Comparison of ENCODE assay signal across 1 cellular context in genomic region chr6:96521625-96522468, GRCh38.
A peak's percentile ranks its signal among the peaks of the same experiment; 100 is the strongest.
TF ChIP-seq lines count a peak whose summit lies in the region.

Gene UFL1, plus strand, starts transcription at chr6:96521806. Its CDS starts 68 bp downstream, at chr6:96521874.

TF ChIP-seq in GM23338, 12 proteins besides CTCF, POLR2A, EP300 and RAD21 (continued from another document):
- TF ChIP-seq, protein P1, sequence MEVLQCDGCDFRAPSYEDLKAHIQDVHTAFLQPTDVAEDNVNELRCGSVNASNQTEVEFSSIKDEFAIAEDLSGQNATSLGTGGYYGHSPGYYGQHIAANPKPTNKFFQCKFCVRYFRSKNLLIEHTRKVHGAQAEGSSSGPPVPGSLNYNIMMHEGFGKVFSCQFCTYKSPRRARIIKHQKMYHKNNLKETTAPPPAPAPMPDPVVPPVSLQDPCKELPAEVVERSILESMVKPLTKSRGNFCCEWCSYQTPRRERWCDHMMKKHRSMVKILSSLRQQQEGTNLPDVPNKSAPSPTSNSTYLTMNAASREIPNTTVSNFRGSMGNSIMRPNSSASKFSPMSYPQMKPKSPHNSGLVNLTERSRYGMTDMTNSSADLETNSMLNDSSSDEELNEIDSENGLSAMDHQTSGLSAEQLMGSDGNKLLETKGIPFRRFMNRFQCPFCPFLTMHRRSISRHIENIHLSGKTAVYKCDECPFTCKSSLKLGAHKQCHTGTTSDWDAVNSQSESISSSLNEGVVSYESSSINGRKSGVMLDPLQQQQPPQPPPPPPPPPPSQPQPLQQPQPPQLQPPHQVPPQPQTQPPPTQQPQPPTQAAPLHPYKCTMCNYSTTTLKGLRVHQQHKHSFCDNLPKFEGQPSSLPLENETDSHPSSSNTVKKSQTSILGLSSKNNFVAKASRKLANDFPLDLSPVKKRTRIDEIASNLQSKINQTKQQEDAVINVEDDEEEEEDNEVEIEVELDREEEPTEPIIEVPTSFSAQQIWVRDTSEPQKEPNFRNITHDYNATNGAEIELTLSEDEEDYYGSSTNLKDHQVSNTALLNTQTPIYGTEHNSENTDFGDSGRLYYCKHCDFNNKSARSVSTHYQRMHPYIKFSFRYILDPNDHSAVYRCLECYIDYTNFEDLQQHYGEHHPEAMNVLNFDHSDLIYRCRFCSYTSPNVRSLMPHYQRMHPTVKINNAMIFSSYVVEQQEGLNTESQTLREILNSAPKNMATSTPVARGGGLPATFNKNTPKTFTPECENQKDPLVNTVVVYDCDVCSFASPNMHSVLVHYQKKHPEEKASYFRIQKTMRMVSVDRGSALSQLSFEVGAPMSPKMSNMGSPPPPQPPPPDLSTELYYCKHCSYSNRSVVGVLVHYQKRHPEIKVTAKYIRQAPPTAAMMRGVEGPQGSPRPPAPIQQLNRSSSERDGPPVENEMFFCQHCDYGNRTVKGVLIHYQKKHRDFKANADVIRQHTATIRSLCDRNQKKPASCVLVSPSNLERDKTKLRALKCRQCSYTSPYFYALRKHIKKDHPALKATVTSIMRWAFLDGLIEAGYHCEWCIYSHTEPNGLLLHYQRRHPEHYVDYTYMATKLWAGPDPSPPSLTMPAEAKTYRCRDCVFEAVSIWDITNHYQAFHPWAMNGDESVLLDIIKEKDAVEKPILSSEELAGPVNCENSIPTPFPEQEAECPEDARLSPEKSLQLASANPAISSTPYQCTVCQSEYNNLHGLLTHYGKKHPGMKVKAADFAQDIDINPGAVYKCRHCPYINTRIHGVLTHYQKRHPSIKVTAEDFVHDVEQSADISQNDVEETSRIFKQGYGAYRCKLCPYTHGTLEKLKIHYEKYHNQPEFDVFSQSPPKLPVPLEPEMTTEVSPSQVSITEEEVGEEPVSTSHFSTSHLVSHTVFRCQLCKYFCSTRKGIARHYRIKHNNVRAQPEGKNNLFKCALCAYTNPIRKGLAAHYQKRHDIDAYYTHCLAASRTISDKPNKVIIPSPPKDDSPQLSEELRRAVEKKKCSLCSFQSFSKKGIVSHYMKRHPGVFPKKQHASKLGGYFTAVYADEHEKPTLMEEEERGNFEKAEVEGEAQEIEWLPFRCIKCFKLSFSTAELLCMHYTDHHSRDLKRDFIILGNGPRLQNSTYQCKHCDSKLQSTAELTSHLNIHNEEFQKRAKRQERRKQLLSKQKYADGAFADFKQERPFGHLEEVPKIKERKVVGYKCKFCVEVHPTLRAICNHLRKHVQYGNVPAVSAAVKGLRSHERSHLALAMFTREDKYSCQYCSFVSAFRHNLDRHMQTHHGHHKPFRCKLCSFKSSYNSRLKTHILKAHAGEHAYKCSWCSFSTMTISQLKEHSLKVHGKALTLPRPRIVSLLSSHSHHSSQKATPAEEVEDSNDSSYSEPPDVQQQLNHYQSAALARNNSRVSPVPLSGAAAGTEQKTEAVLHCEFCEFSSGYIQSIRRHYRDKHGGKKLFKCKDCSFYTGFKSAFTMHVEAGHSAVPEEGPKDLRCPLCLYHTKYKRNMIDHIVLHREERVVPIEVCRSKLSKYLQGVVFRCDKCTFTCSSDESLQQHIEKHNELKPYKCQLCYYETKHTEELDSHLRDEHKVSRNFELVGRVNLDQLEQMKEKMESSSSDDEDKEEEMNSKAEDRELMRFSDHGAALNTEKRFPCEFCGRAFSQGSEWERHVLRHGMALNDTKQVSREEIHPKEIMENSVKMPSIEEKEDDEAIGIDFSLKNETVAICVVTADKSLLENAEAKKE (CRISPR knock-in tag; IDR thresholded peaks at IDR 0.05), result no peak
- TF ChIP-seq, protein P2, sequence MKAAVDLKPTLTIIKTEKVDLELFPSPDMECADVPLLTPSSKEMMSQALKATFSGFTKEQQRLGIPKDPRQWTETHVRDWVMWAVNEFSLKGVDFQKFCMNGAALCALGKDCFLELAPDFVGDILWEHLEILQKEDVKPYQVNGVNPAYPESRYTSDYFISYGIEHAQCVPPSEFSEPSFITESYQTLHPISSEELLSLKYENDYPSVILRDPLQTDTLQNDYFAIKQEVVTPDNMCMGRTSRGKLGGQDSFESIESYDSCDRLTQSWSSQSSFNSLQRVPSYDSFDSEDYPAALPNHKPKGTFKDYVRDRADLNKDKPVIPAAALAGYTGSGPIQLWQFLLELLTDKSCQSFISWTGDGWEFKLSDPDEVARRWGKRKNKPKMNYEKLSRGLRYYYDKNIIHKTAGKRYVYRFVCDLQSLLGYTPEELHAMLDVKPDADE (IDR thresholded peaks at IDR 0.05), result peak; percentile 77
- TF ChIP-seq ZNF114 (CRISPR knock-in tag; IDR thresholded peaks at IDR 0.05), result no peak
- TF ChIP-seq JUNB (IDR thresholded peaks at IDR 0.05; ENCODE audit: unreplicated experiment), result no peak
- no peak for TF ChIP-seq ZNF331 (CRISPR knock-in tag; IDR thresholded peaks at IDR 0.05; ENCODE audit: low read depth)
- peak; percentile 85 for TF ChIP-seq CREB1 (CRISPR knock-in tag; IDR thresholded peaks at IDR 0.05; ENCODE audit: low read depth)
- no peak for TF ChIP-seq EZH2 (IDR thresholded peaks at IDR 0.05; ENCODE audit: low read depth, unreplicated experiment)
